ENCODE assay signal across 32 cellular contexts in genomic region chr12:38934696-38935095, GRCh38. TPM values are rescaled to one million over a fixed set of nuclear protein-coding genes. Genes with fewer than 3 reads are reported as not detected.
DNase-seq lines count a peak whose midpoint lies in the region; ATAC-seq, FAIRE-seq and TF ChIP-seq lines count a peak whose summit lies in the region.
"Had no signal": no experiment of that assay in that cellular context is flagged by ENCODE, and none has a peak within 500 bp of the region (broad histone marks: within the 10 kb centered on the region; RNA-seq: fewer than 3 reads in every experiment).

No MANE protein-coding gene starts in this region.

- peaks cover 3 to 4% of the 10 kb centered on the region in 2 donors for H3K36me3 Mint-ChIP-seq in activated T-cell treated with anti-CD3 and anti-CD28 coated beads, Interleukin-2, amount 50 U/mL, for 72 hours (ENCODE audit: insufficient read depth in 2 of 2)
- H3K36me3 Mint-ChIP-seq: neural progenitor cell, type B pancreatic cell had no signal

- FAIRE-seq in K562 (lab: Jason Lieb, UNC) (no peak), RCC 7860 (lab: Jason Lieb, UNC) (no peak)
- FAIRE-seq: A204.1, small intestine had no signal

- no peak for TF ChIP-seq POLR2A in K562 (conservative IDR thresholded peaks at IDR 0.05)

- intact Hi-C loops in K562 (cut with micrococcal nuclease) (no loop called here), PC-9 (cut with micrococcal nuclease; ENCODE audit: unreplicated experiment) (no loop called here)

- H3K4me3 Mint-ChIP-seq in activated T-cell treated with anti-CD3 and anti-CD28 coated beads, Interleukin-2, amount 50 U/mL, for 72 hours: no peak overlapping the region
- H3K4me3 Mint-ChIP-seq: activated T-cell treated with anti-CD3 and anti-CD28 coated beads, Interleukin-2, amount 50 U/mL, for 4 hours; effector memory CD8-positive, alpha-beta T cell; neural progenitor cell; type B pancreatic cell had no signal

- H3K9ac ChIP-seq in K562 (ENCODE audit: insufficient read depth in 1 of 2, low read depth in 2 of 2, low read length in 2 of 2): no peak overlapping the region
- H3K9ac ChIP-seq: neural progenitor cell, parathyroid adenoma had no signal

- H3K4me2 ChIP-seq in K562 (ENCODE audit: insufficient read depth, low read length) (no peak overlapping the region), PC-9 (no peak overlapping the region)
- H3K4me2 ChIP-seq: neural progenitor cell had no signal

- H3K27ac ChIP-seq in K562 (ENCODE audit: extremely low read depth, low read depth, low read length) (no peak overlapping the region), PC-9 (no peak overlapping the region)
- H3K27ac ChIP-seq: ascending aorta, foreskin keratinocyte, heart left ventricle, neural progenitor cell, parathyroid adenoma, right atrium auricular region, SJCRH30 had no signal

- no peak for DNase-seq in activated T-cell treated with anti-CD3 and anti-CD28 coated beads, Interleukin-2, amount 50 U/mL, for 72 hours
- DNase-seq in activated T-cell treated with anti-CD3 and anti-CD28 coated beads for 4 hours (no peak), OCI-M1 (lab: John Stamatoyannopoulos, UW) (peak; percentile 72), K562 (ENCODE audit: extremely low read depth in 1 of 4, low spot score in 3 of 4) (no peak), PC-9 (no peak), iPS-NIHi11 (ENCODE audit: low spot score) (no peak), RCC 7860 (ENCODE audit: low spot score) (no peak), middle frontal gyrus (ENCODE audit: extremely low spot score, low spot score) (no peak)
- DNase-seq: activated T-cell treated with anti-CD3 and anti-CD28 coated beads, Interleukin-2, amount 50 U/mL, for 4 hours; Calu3; central memory CD4-positive, alpha-beta T cell; DMS79 treated with DMSO at 0.1 percent for 48 hours; effector memory CD8-positive, alpha-beta T cell; foreskin keratinocyte; GF-D8; heart left ventricle; left colon; NCI-H1436; NCI-H2081 treated with DMSO at 0.1 percent for 48 hours; NCI-H2227 treated with DMSO at 0.1 percent for 48 hours; NCI-H526 treated with DMSO at 0.1 percent for 48 hours; SJCRH30; small intestine; stimulated activated naive CD4-positive, alpha-beta T cell; T-helper 9 cell had no signal

- peaks cover 3% of the 10 kb centered on the region in 2 donors for H3K9me3 Mint-ChIP-seq in activated T-cell treated with anti-CD3 and anti-CD28 coated beads, Interleukin-2, amount 50 U/mL, for 72 hours

- no peaks in the 10 kb centered on the region for H3F3A ChIP-seq in PC-9 (ENCODE audit: insufficient read depth, low read depth)

- H3K36me3 ChIP-seq in K562 (ENCODE audit: control insufficient read depth, insufficient read depth, low read length) (no peaks in the 10 kb centered on the region), PC-9 (ENCODE audit: low read depth) (no peaks in the 10 kb centered on the region)
- H3K36me3 ChIP-seq: ascending aorta, heart left ventricle, neural progenitor cell, right atrium auricular region, SJCRH30 had no signal

- H3K27ac Mint-ChIP-seq in activated T-cell treated with anti-CD3 and anti-CD28 coated beads, Interleukin-2, amount 50 U/mL, for 72 hours: peak overlapping the region; percentile 61
- H3K27ac Mint-ChIP-seq: effector memory CD8-positive, alpha-beta T cell; neural progenitor cell; type B pancreatic cell had no signal

- TF ChIP-seq RAD21 in K562 (CRISPR knock-in tag; conservative IDR thresholded peaks at IDR 0.05 in 1 of 2, IDR thresholded peaks at IDR 0.05 in 1 of 2): no peak

- no peak for ATAC-seq in activated T-cell treated with anti-CD3 and anti-CD28 coated beads, Interleukin-2, amount 50 U/mL, for 72 hours (replicated peaks in 1 of 2)
- ATAC-seq in K562: no peak
- ATAC-seq: activated T-cell treated with anti-CD3 and anti-CD28 coated beads, Interleukin-2, amount 50 U/mL, for 4 hours; effector memory CD8-positive, alpha-beta T cell; foreskin keratinocyte; HCT116; heart left ventricle; left colon had no signal

- no peaks in the 10 kb centered on the region for H3K27me3 Mint-ChIP-seq in activated T-cell treated with anti-CD3 and anti-CD28 coated beads, Interleukin-2, amount 50 U/mL, for 72 hours (ENCODE audit: low read depth)

- H3K4me1 ChIP-seq in K562 (replicated peaks in 1 of 2; ENCODE audit: control insufficient read depth in 2 of 2, insufficient read depth in 2 of 2, low read length in 2 of 2) (no peaks in the 10 kb centered on the region; a peak in 2 of 5 replicates), PC-9 (replicated peaks; ENCODE audit: insufficient read depth) (no peaks in the 10 kb centered on the region)
- H3K4me1 ChIP-seq: ascending aorta, foreskin keratinocyte, heart left ventricle, neural progenitor cell, parathyroid adenoma, right atrium auricular region, SJCRH30 had no signal

- H3K9me3 ChIP-seq in K562 (replicated peaks; ENCODE audit: control insufficient read depth, insufficient read depth, low read depth, low read length): no peaks in the 10 kb centered on the region; the same call in 1 of the 2 replicates
- H3K9me3 ChIP-seq in PC-9 (ENCODE audit: insufficient read depth, low read depth): no peaks in the 10 kb centered on the region; the same call in none of the 2 replicates
- H3K9me3 ChIP-seq: ascending aorta, right atrium auricular region had no signal

- no peaks in the 10 kb centered on the region for H4K20me1 ChIP-seq in K562 (replicated peaks; ENCODE audit: control insufficient read depth, insufficient read depth, low read length)
- H4K20me1 ChIP-seq in PC-9 (ENCODE audit: insufficient read depth): no peaks in the 10 kb centered on the region

- 0% methylated on average over 1 of the region's 1 CpG for WGBS in K562 (ENCODE audit: insufficient coverage, low coverage, missing lambda C conversion rate)

- CTCF ChIA-PET in K562 (lab: Yijun Ruan, JAX; ENCODE audit: low intra/inter-chr PET ratio): no interaction called here
- CTCF ChIA-PET in PC-9 (lab: Charles Lee): no interaction called here

- H3K79me2 ChIP-seq in K562 (ENCODE audit: control insufficient read depth, insufficient read depth, low read length) (no peaks in the 10 kb centered on the region), PC-9 (ENCODE audit: low read depth) (no peaks in the 10 kb centered on the region)
- H3K79me2 ChIP-seq: parathyroid adenoma had no signal

- H3K9me1 ChIP-seq in K562 (ENCODE audit: control insufficient read depth, insufficient read depth, low read length): no peaks in the 10 kb centered on the region

- in situ Hi-C loops in K562 (cut with MboI): no loop called here

- POLR2A ChIA-PET in K562 (lab: Yijun Ruan, JAX): no interaction called here
- POLR2A ChIA-PET in PC-9 (lab: Charles Lee; ENCODE audit: unreplicated experiment): no interaction called here

- H2AFZ ChIP-seq in K562 (ENCODE audit: low read depth, low read length) (no peak overlapping the region), PC-9 (no peak overlapping the region)
- H2AFZ ChIP-seq: neural progenitor cell, parathyroid adenoma had no signal

- no peaks in the 10 kb centered on the region for H3K27me3 ChIP-seq in K562 (ENCODE audit: control insufficient read depth in 2 of 2, insufficient read depth in 2 of 2, low read length in 2 of 2)
- H3K27me3 ChIP-seq in PC-9 (ENCODE audit: insufficient read depth, low read depth): no peaks in the 10 kb centered on the region
- H3K27me3 ChIP-seq: ascending aorta, foreskin keratinocyte, neural progenitor cell, right atrium auricular region, SJCRH30 had no signal

- H3K4me1 Mint-ChIP-seq in activated T-cell treated with anti-CD3 and anti-CD28 coated beads, Interleukin-2, amount 50 U/mL, for 72 hours (ENCODE audit: low read depth): no peaks in the 10 kb centered on the region

- BruUV-seq in K562 (replicated peaks; lab: Mats Ljungman, UMichigan): no TSS peak
- no TSS peak for BruUV-seq in PC-9 (replicated peaks; lab: Mats Ljungman, UMichigan)

- H3K4me3 ChIP-seq in K562 (no peak overlapping the region), PC-9 (no peak overlapping the region)
- H3K4me3 ChIP-seq: ascending aorta, heart left ventricle, neural progenitor cell, right atrium auricular region, SJCRH30 had no signal

- TF ChIP-seq CTCF in K562 (IDR thresholded peaks at IDR 0.05 in 2 of 3, conservative IDR thresholded peaks at IDR 0.05 in 1 of 3; ENCODE audit: insufficient read depth in 2 of 3, low read depth in 1 of 3, low read length in 3 of 3) (no peak), PC-9 (conservative IDR thresholded peaks at IDR 0.05) (no peak)

- TF ChIP-seq EP300 in K562 (IDR thresholded peaks at IDR 0.05; ENCODE audit: low read length): no peak

- no peaks in the 10 kb centered on the region for H3K9me2 ChIP-seq in PC-9 (ENCODE audit: insufficient read depth)

TF ChIP-seq in K562, 482 proteins besides CTCF, POLR2A, EP300 and RAD21:
- TF ChIP-seq ZBTB1 (CRISPR knock-in tag; IDR thresholded peaks at IDR 0.05; ENCODE audit: borderline replicate concordance, low read depth) (no peak), FOSL1 (tag; conservative IDR thresholded peaks at IDR 0.05) (peak; percentile 40; the same call in 1 of the 2 replicates)

RNA-seq across cellular contexts. Expression of gene CPNE8, which starts 29.3 kb away (rescaled TPM):
- 1 to 10 TPM; 3.1 to 3.5 TPM for total RNA-seq in activated T-cell treated with anti-CD3 and anti-CD28 coated beads, Interleukin-2, amount 50 U/mL, for 72 hours
- total RNA-seq in K562 (2011; cell fraction: chromatin; rRNA removed; ENCODE audit: low replicate concordance): 2.3 and 10.3 TPM in 2 replicates
- 1.8 and 2.6 TPM in 2 replicates for total RNA-seq in K562 (2011; cell fraction: nucleolus; rRNA removed)
- 3.0 and 4.3 TPM in 2 replicates for total RNA-seq in K562 (2011; cell fraction: nucleoplasm; rRNA removed)
- total RNA-seq in K562 (2014; rRNA removed): 3.8 TPM in 2 replicates
- total RNA-seq in K562 (2014; rRNA removed; fragmentation: Illumina TruSeq; extraction: Trizol): 4.7 and 5.3 TPM in 2 replicates
- total RNA-seq in K562 (2015; rRNA removed; fragmentation: Illumina TruSeq; extraction: Trizol): 5.5 and 5.9 TPM in 2 replicates
- 3.4 and 3.5 TPM in 2 replicates for total RNA-seq in K562 (2021)
- 3.2 and 5.6 TPM in 2 replicates for polyA plus RNA-seq in K562 (2011; rRNA removed)
- 0.91 and 1.6 TPM in 2 replicates for polyA plus RNA-seq in K562 (2011; cell fraction: cytosol; rRNA removed)
- polyA plus RNA-seq in K562 (2011; cell fraction: nucleus; rRNA removed): 3.7 and 6.4 TPM in 2 replicates
- polyA plus RNA-seq in K562 (2012): 2.1 and 3.3 TPM in 2 replicates
- 2.8 and 3.5 TPM in 2 replicates for polyA plus RNA-seq in K562 (2014; fragmentation: Illumina TruSeq; extraction: Trizol)
- polyA plus RNA-seq in K562 (2014; fragmentation: Nextera tagmentation; extraction: Ambion mirVana): 1 to 10 TPM; 4.2 to 7.0 TPM
- 2.4 and 2.5 TPM in 2 replicates for polyA plus RNA-seq in K562 (2014; rRNA removed)
- 9.1 and 9.6 TPM in 2 replicates for polyA minus RNA-seq in K562 (2011; rRNA and poly(A)+ RNA removed)
- 3.2 TPM in 2 replicates for polyA minus RNA-seq in K562 (2011; cell fraction: cytosol; rRNA and poly(A)+ RNA removed)
- polyA minus RNA-seq in K562 (2011; cell fraction: nucleus; rRNA and poly(A)+ RNA removed): 8.2 and 13.3 TPM in 2 replicates
- total RNA-seq in PC-9 (2021): 10.7 and 18.3 TPM in 2 replicates
- total RNA-seq: SJCRH30 had no signal
